In the genomic region with DNA sequence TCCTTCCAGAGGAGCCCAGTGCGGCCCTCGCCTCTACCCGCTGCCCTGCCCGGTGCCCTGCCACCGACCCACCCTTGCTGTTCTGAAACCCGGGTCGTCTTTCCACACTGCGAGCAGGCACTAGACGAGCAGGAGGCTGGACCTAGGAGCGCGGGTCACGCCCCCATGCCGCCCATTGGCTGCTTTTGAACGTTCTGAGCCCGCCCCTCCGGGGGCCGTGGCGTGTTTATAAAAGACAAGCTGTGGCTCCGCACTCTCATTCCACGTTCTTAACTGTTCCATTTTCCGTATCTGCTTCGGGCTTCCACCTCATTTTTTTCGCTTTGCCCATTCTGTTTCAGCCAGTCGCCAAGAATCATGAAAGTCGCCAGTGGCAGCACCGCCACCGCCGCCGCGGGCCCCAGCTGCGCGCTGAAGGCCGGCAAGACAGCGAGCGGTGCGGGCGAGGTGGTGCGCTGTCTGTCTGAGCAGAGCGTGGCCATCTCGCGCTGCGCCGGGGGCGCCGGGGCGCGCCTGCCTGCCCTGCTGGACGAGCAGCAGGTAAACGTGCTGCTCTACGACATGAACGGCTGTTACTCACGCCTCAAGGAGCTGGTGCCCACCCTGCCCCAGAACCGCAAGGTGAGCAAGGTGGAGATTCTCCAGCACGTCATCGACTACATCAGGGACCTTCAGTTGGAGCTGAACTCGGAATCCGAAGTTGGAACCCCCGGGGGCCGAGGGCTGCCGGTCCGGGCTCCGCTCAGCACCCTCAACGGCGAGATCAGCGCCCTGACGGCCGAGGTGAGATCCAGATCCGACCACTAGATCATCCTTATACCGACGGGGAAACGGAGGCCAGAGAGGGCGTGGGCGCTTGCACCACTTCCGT, we compare ENCODE assay signal across 8 cellular contexts. TPM values are rescaled to one million over a fixed set of nuclear protein-coding genes. Genes with fewer than 3 reads are reported as not detected.
DNase-seq lines count a peak whose midpoint lies in the region; ATAC-seq and TF ChIP-seq lines count a peak whose summit lies in the region.

A gene with protein sequence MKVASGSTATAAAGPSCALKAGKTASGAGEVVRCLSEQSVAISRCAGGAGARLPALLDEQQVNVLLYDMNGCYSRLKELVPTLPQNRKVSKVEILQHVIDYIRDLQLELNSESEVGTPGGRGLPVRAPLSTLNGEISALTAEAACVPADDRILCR (plus strand): TSS at position 259 of the 871 bp plus-strand sequence. CDS start 99 bp downstream, at position 358.

- H3K36me3 ChIP-seq in neuron (ENCODE audit: insufficient read depth, low read length): no peaks in the 10 kb centered on the region
- no peaks in the 10 kb centered on the region for H3K36me3 ChIP-seq in stomach smooth muscle (ENCODE audit: control insufficient read depth in 2 of 2, insufficient read depth in 2 of 2, low read length in 2 of 2)

- H3K4me3 Mint-ChIP-seq in activated naive CD4-positive, alpha-beta T cell treated with anti-CD3 and anti-CD28 coated beads for 36 hours: peak within 1 kb of the TSS; percentile 85

- peaks cover 48% of the 10 kb centered on the region for H3K27me3 Mint-ChIP-seq in activated naive CD4-positive, alpha-beta T cell treated with anti-CD3 and anti-CD28 coated beads for 36 hours (ENCODE audit: low read depth)

- peaks cover 11% of the 10 kb centered on the region for H3K4me1 ChIP-seq in foreskin keratinocyte
- H3K4me1 ChIP-seq in neuron (ENCODE audit: insufficient read depth, low read length): peaks cover 36% of the 10 kb centered on the region
- H3K4me1 ChIP-seq in stomach smooth muscle (ENCODE audit: control insufficient read depth, insufficient read depth, low read length): peaks cover 47% of the 10 kb centered on the region

- no peaks in the 10 kb centered on the region for H3K9me3 Mint-ChIP-seq in activated naive CD4-positive, alpha-beta T cell treated with anti-CD3 and anti-CD28 coated beads for 36 hours

- TF ChIP-seq CTCF in NB4 (IDR thresholded peaks at IDR 0.05; ENCODE audit: low read depth, low read length) (no peak), foreskin keratinocyte (conservative IDR thresholded peaks at IDR 0.05) (no peak)

- peak; percentile 96 for DNase-seq in GM03348 (ENCODE audit: low spot score)
- peak; percentile 91 for DNase-seq in NB4 (ENCODE audit: low read depth)
- peak; percentile 96 for DNase-seq in SK-MEL-5 (ENCODE audit: low read depth, low spot score)
- peak; percentile 89 for DNase-seq in activated naive CD4-positive, alpha-beta T cell treated with anti-CD3 and anti-CD28 coated beads for 36 hours
- peak; percentile 73 to 83 for DNase-seq in foreskin keratinocyte

- intact Hi-C loops in activated naive CD4-positive, alpha-beta T cell treated with anti-CD3 and anti-CD28 coated beads for 36 hours (cut with micrococcal nuclease): loop anchor here (1.0 to 2.0 kb wide), 4 partner anchors 12 to 90 kb away; a partner anchor contains a TSS

- H3K27me3 ChIP-seq in foreskin keratinocyte (no peaks in the 10 kb centered on the region), neuron (ENCODE audit: insufficient read depth, low read length) (peaks cover 36% of the 10 kb centered on the region), stomach smooth muscle (ENCODE audit: control insufficient read depth in 1 of 2, insufficient read depth in 2 of 2, low read length in 2 of 2) (no peaks in the 10 kb centered on the region)

- H2AFZ ChIP-seq in neuron (ENCODE audit: low read depth, low read length): peak within 1 kb of the TSS; percentile 4

- ATAC-seq in HG02571 (IDR thresholded peaks at IDR 0.05; ENCODE audit: unreplicated experiment) (peak; percentile 89), foreskin keratinocyte (peak; percentile 78)

- peak within 1 kb of the TSS; percentile 56 for H3K4me3 ChIP-seq in NB4 (ENCODE audit: low read depth, low read length)
- H3K4me3 ChIP-seq in neuron (ENCODE audit: low read length): peak within 1 kb of the TSS; percentile 64
- peak within 1 kb of the TSS; percentile 87 to 92 for H3K4me3 ChIP-seq in stomach smooth muscle (ENCODE audit: low read length in 2 of 2)

- no peaks in the 10 kb centered on the region for H3K9me3 ChIP-seq in neuron (ENCODE audit: low read length)
- no peaks in the 10 kb centered on the region for H3K9me3 ChIP-seq in stomach smooth muscle (ENCODE audit: control insufficient read depth in 2 of 2, low read length in 2 of 2)

- H3K27ac ChIP-seq in foreskin keratinocyte: peak within 1 kb of the TSS; percentile 80
- H3K27ac ChIP-seq in stomach smooth muscle (ENCODE audit: low read length): peak within 1 kb of the TSS; percentile 93

- peaks cover 26% of the 10 kb centered on the region for H3K4me1 Mint-ChIP-seq in activated naive CD4-positive, alpha-beta T cell treated with anti-CD3 and anti-CD28 coated beads for 36 hours (ENCODE audit: low read depth)

- H3K27ac Mint-ChIP-seq in activated naive CD4-positive, alpha-beta T cell treated with anti-CD3 and anti-CD28 coated beads for 36 hours: no peak within 1 kb of the TSS

- no peaks in the 10 kb centered on the region for H3K36me3 Mint-ChIP-seq in activated naive CD4-positive, alpha-beta T cell treated with anti-CD3 and anti-CD28 coated beads for 36 hours (ENCODE audit: low read depth)

- CTCF ChIA-PET in activated naive CD4-positive, alpha-beta T cell treated with anti-CD3 and anti-CD28 coated beads for 36 hours (lab: Charles Lee): interaction anchor here (0.9 to 4.0 kb wide), 6 partner anchors 7 to 118 kb away, joined by 3 to 43 read pairs (median 12); a partner anchor contains a TSS

- H3K9ac ChIP-seq in stomach smooth muscle (ENCODE audit: low read length in 2 of 2): peak within 1 kb of the TSS; percentile 86 to 91

- in situ Hi-C loops in SK-MEL-5 (cut with HindIII; ENCODE audit: low pct_unique_long_range_greater_than_20kb, low sequenced_read_pairs): no loop called here

- peak; percentile 61 for TF ChIP-seq POLR2A in NB4 (IDR thresholded peaks at IDR 0.05; ENCODE audit: extremely low read depth, insufficient read length)

RNA-seq across cellular contexts. Expression of the gene that starts here (rescaled TPM):
- total RNA-seq in SK-MEL-5 (2014; rRNA removed; shearing (Covaris generic)): 23.3 and 28.2 TPM in 2 replicates
- polyA plus RNA-seq in SK-MEL-5 (2015; cell fraction: cytosol; rRNA removed): 142 and 173 TPM in 2 replicates
- 97.8 and 158 TPM in 2 replicates for polyA plus RNA-seq in SK-MEL-5 (2015; cell fraction: nucleus; rRNA removed)
- total RNA-seq in activated naive CD4-positive, alpha-beta T cell treated with anti-CD3 and anti-CD28 coated beads for 36 hours: 1 to 10 TPM; 1.8 to 2.4 TPM
- total RNA-seq in foreskin keratinocyte: 18.8 and 27.9 TPM in 2 replicates
- polyA plus RNA-seq in foreskin keratinocyte: 21.4 and 31.9 TPM in 2 replicates

Comparison
In these comparisons a context has a peak if more than half of its experiments do, and no peak if none do; other contexts are left out.
1. Peak in every context shown above with its lines: DNase-seq, ATAC-seq, H3K4me3 ChIP-seq and H3K27ac ChIP-seq.